ENCODE assay signal across 14 cellular contexts in genomic region chr6:160950507-160950906, GRCh38. TPM values are rescaled to one million over a fixed set of nuclear protein-coding genes. Genes with fewer than 3 reads are reported as not detected.
DNase-seq lines count a peak whose midpoint lies in the region; ATAC-seq and TF ChIP-seq lines count a peak whose summit lies in the region.
"Had no signal": no experiment of that assay in that cellular context is flagged by ENCODE, and none has a peak within 500 bp of the region (broad histone marks: within the 10 kb centered on the region; RNA-seq: fewer than 3 reads in every experiment).

No MANE protein-coding gene starts in this region.

- ATAC-seq in GM18867 (IDR thresholded peaks at IDR 0.05; ENCODE audit: unreplicated experiment) = no peak
- ATAC-seq: activated CD4-positive, alpha-beta T cell treated with anti-CD3 and anti-CD28 coated beads for 36 hours; HepG2 had no signal

- intact Hi-C loops in left ventricle myocardium inferior (cut with micrococcal nuclease) = no loop called here

- H3K36me3 ChIP-seq in left ventricle myocardium inferior = no peaks in the 10 kb centered on the region
- H3K36me3 ChIP-seq in skeletal muscle satellite cell (ENCODE audit: insufficient read depth, low read length) = no peaks in the 10 kb centered on the region
- H3K36me3 ChIP-seq: SJCRH30 had no signal

- peak overlapping the region; percentile 73 for H3K27ac ChIP-seq in left ventricle myocardium inferior (replicated peaks)
- H3K27ac ChIP-seq: SJCRH30 had no signal

- no peak for TF ChIP-seq CTCF in left ventricle myocardium inferior (IDR thresholded peaks at IDR 0.05; ENCODE audit: borderline replicate concordance)

- H3K9ac ChIP-seq in skeletal muscle satellite cell (ENCODE audit: low read depth, low read length) = peak overlapping the region; percentile 22

- H3K4me1 ChIP-seq in left ventricle myocardium inferior (peaks cover 25% of the 10 kb centered on the region), skeletal muscle satellite cell (ENCODE audit: control insufficient read depth, insufficient read depth, low read length) (peaks cover 10% of the 10 kb centered on the region)

- H3K27me3 ChIP-seq in left ventricle myocardium inferior (ENCODE audit: low read depth) (no peaks in the 10 kb centered on the region), skeletal muscle satellite cell (ENCODE audit: control insufficient read depth, insufficient read depth, low read length) (no peaks in the 10 kb centered on the region)
- H3K27me3 ChIP-seq: SJCRH30 had no signal

- DNase-seq in H4 (ENCODE audit: low spot score) = peak; percentile 11
- peak; percentile 73 for DNase-seq in astrocyte of the hippocampus (ENCODE audit: low read depth, low spot score)
- DNase-seq in left ventricle myocardium inferior = no peak
- no peak for DNase-seq in iPS-NIHi7 (ENCODE audit: extremely low spot score)
- DNase-seq in NCI-H187 (lab: John Stamatoyannopoulos, UW) = no peak
- no peak for DNase-seq in RPMI8226
- DNase-seq: activated CD4-positive, alpha-beta T cell treated with anti-CD3 and anti-CD28 coated beads for 36 hours; activated naive CD4-positive, alpha-beta T cell treated with anti-CD3 and anti-CD28 coated beads for 36 hours; kidney; NCI-H2029; SJCRH30 had no signal

- H3K9me3 ChIP-seq in left ventricle myocardium inferior (replicated peaks) (no peaks in the 10 kb centered on the region), skeletal muscle satellite cell (replicated peaks; ENCODE audit: low read length) (no peaks in the 10 kb centered on the region)
- H3K9me3 ChIP-seq: SJCRH30 had no signal

- peak overlapping the region; percentile 24 for H3K4me2 ChIP-seq in skeletal muscle satellite cell (ENCODE audit: low read length)

- peak overlapping the region; percentile 4 for H3K4me3 ChIP-seq in left ventricle myocardium inferior
- no peak overlapping the region for H3K4me3 ChIP-seq in skeletal muscle satellite cell (ENCODE audit: low read length)
- H3K4me3 ChIP-seq: SJCRH30 had no signal

RNA-seq across cellular contexts. Expression of gene MAP3K4, which starts 41.1 kb away (rescaled TPM):
- 10.3 and 10.5 TPM in 2 replicates for total RNA-seq in H4 (2014; rRNA removed; shearing (Covaris generic))
- 37.1 TPM for total RNA-seq in left ventricle myocardium inferior
- total RNA-seq in skeletal muscle satellite cell (2012; rRNA removed) = 15.9 and 22.1 TPM in 2 replicates

Comparison
In these comparisons a context has a peak if more than half of its experiments do, and no peak if none do; other contexts are left out.
1. DNase-seq: peak in H4 (single experiment) and astrocyte of the hippocampus (single experiment); none in left ventricle myocardium inferior (single experiment), iPS-NIHi7 (single experiment), NCI-H187 (0 of 2) and RPMI8226 (single experiment).